Comparison of ENCODE assay signal across 33 cellular contexts in genomic region chr16:87800497-87800896, GRCh38.
"Had no signal": no experiment of that assay in that cellular context is flagged by ENCODE, and none has a peak within 500 bp of the region (broad histone marks: within the 10 kb centered on the region; RNA-seq: fewer than 3 reads in every experiment).

No MANE protein-coding gene starts in this region.

- DNase-seq: activated CD4-positive, alpha-beta T cell treated with anti-CD3 and anti-CD28 coated beads for 48 hours; activated CD4-positive, alpha-beta T cell treated with anti-CD3 and anti-CD28 coated beads, Interleukin-2, amount 50 U/mL, for 48 hours; activated CD8-positive, alpha-beta memory T cell treated with anti-CD3 and anti-CD28 coated beads, Interleukin-2, amount 50 U/mL, for 4 hours; activated effector memory CD4-positive, alpha-beta T cell treated with anti-CD3 and anti-CD28 coated beads, Interleukin-2, amount 50 U/mL, for 16 hours; activated naive CD4-positive, alpha-beta T cell treated with anti-CD3 and anti-CD28 coated beads for 36 hours; activated naive CD8-positive, alpha-beta T cell treated with anti-CD3 and anti-CD28 coated beads for 36 hours; activated T-cell treated with anti-CD3 and anti-CD28 coated beads, Interleukin-2, amount 50 U/mL, for 1 hour; adrenal gland; aorta; body of pancreas; dermis blood vessel endothelial cell; effector CD4-positive, alpha-beta T cell; foreskin keratinocyte; heart right ventricle; left ventricle myocardium inferior; mucosa of descending colon; ovary; stimulated activated CD4-positive, alpha-beta T cell treated with anti-CD3 and anti-CD28 coated beads, Interleukin-12 subunit alpha, Interleukin-12 subunit beta, amount 100 ng/mL, for 4 hours; stimulated activated CD4-positive, alpha-beta T cell treated with anti-CD3 and anti-CD28 coated beads, Interleukin-4, amount 100 ng/mL, for 24 hours; trophoblast cell; uterus; WERI-Rb-1 had no signal

- H3K27me3 ChIP-seq: adrenal gland, body of pancreas, esophagus muscularis mucosa, foreskin keratinocyte, ovary, uterus had no signal

- ATAC-seq: activated CD4-positive, CD25-positive, alpha-beta regulatory T cell treated with anti-CD3 and anti-CD28 coated beads, Interleukin-2, amount 50 U/mL, for 24 hours; body of pancreas; foreskin keratinocyte; heart right ventricle; mucosa of descending colon; sciatic nerve; stimulated activated effector memory CD8-positive, alpha-beta T cell treated with anti-CD3 and anti-CD28 coated beads, Interleukin-12 subunit alpha, Interleukin-12 subunit beta, amount 100 ng/mL, for 72 hours had no signal

- H3K9me3 ChIP-seq: adrenal gland, body of pancreas, left ventricle myocardium inferior, mucosa of descending colon, ovary, thoracic aorta, uterus had no signal

- FAIRE-seq: colon had no signal

- H3K4me1 Mint-ChIP-seq: activated naive CD8-positive, alpha-beta T cell treated with anti-CD3 and anti-CD28 coated beads for 36 hours; stimulated activated effector memory CD8-positive, alpha-beta T cell treated with anti-CD3 and anti-CD28 coated beads, Interleukin-12 subunit alpha, Interleukin-12 subunit beta, amount 100 ng/mL, for 72 hours had no signal

- H3K4me3 Mint-ChIP-seq: activated naive CD4-positive, alpha-beta T cell treated with anti-CD3 and anti-CD28 coated beads for 36 hours; activated naive CD8-positive, alpha-beta T cell treated with anti-CD3 and anti-CD28 coated beads for 36 hours; activated T-helper 1 cell treated with anti-CD3 and anti-CD28 coated beads, Interleukin-12 subunit alpha, Interleukin-12 subunit beta, Interleukin-2, Interleukin-4 antibody, amounts not matched to agents 30 ng/mL and 10 ng/mL and 1 ng/mL, durations not matched to agents 14 hours and 24 hours and 36 hours; nephron; stimulated activated effector memory CD8-positive, alpha-beta T cell treated with anti-CD3 and anti-CD28 coated beads, Interleukin-12 subunit alpha, Interleukin-12 subunit beta, amount 100 ng/mL, for 72 hours; stimulated activated naive CD8-positive, alpha-beta T cell treated with anti-CD3 and anti-CD28 coated beads, Interleukin-15, Interleukin-2, amounts not matched to agents 100 ng/mL and 50 ng/mL, for 24 hours had no signal

- H3K4me1 ChIP-seq: adrenal gland, esophagus muscularis mucosa, heart right ventricle, left ventricle myocardium inferior, uterus had no signal

- H3K9me3 Mint-ChIP-seq: activated naive CD4-positive, alpha-beta T cell treated with anti-CD3 and anti-CD28 coated beads for 36 hours; activated naive CD8-positive, alpha-beta T cell treated with anti-CD3 and anti-CD28 coated beads for 36 hours; activated T-helper 1 cell treated with anti-CD3 and anti-CD28 coated beads, Interleukin-12 subunit alpha, Interleukin-12 subunit beta, Interleukin-2, Interleukin-4 antibody, amounts not matched to agents 30 ng/mL and 10 ng/mL and 1 ng/mL, durations not matched to agents 14 hours and 24 hours and 36 hours; stimulated activated effector memory CD8-positive, alpha-beta T cell treated with anti-CD3 and anti-CD28 coated beads, Interleukin-12 subunit alpha, Interleukin-12 subunit beta, amount 100 ng/mL, for 72 hours; stimulated activated naive CD8-positive, alpha-beta T cell treated with anti-CD3 and anti-CD28 coated beads, Interleukin-15, Interleukin-2, amounts not matched to agents 100 ng/mL and 50 ng/mL, for 24 hours had no signal

- H3K36me3 Mint-ChIP-seq: activated naive CD8-positive, alpha-beta T cell treated with anti-CD3 and anti-CD28 coated beads for 36 hours; stimulated activated effector memory CD8-positive, alpha-beta T cell treated with anti-CD3 and anti-CD28 coated beads, Interleukin-12 subunit alpha, Interleukin-12 subunit beta, amount 100 ng/mL, for 72 hours had no signal

- H3K4me3 ChIP-seq: adrenal gland, body of pancreas, esophagus muscularis mucosa, heart right ventricle, left ventricle myocardium inferior, mucosa of descending colon, ovary, skin epidermis, thoracic aorta, uterus had no signal

- H3K27ac ChIP-seq: adrenal gland, body of pancreas, esophagus muscularis mucosa, foreskin keratinocyte, heart right ventricle, left ventricle myocardium inferior, ovary, skin epidermis, thoracic aorta, uterus, WERI-Rb-1 had no signal

- H3K27ac Mint-ChIP-seq: activated naive CD4-positive, alpha-beta T cell treated with anti-CD3 and anti-CD28 coated beads for 36 hours; activated naive CD8-positive, alpha-beta T cell treated with anti-CD3 and anti-CD28 coated beads for 36 hours; activated T-helper 1 cell treated with anti-CD3 and anti-CD28 coated beads, Interleukin-12 subunit alpha, Interleukin-12 subunit beta, Interleukin-2, Interleukin-4 antibody, amounts not matched to agents 30 ng/mL and 10 ng/mL and 1 ng/mL, durations not matched to agents 14 hours and 24 hours and 36 hours; nephron; progenitor cell of endocrine pancreas; stimulated activated effector memory CD8-positive, alpha-beta T cell treated with anti-CD3 and anti-CD28 coated beads, Interleukin-12 subunit alpha, Interleukin-12 subunit beta, amount 100 ng/mL, for 72 hours; stimulated activated naive CD8-positive, alpha-beta T cell treated with anti-CD3 and anti-CD28 coated beads, Interleukin-15, Interleukin-2, amounts not matched to agents 100 ng/mL and 50 ng/mL, for 24 hours had no signal

- H3K27me3 Mint-ChIP-seq: activated naive CD8-positive, alpha-beta T cell treated with anti-CD3 and anti-CD28 coated beads for 36 hours; stimulated activated naive CD8-positive, alpha-beta T cell treated with anti-CD3 and anti-CD28 coated beads, Interleukin-15, Interleukin-2, amounts not matched to agents 100 ng/mL and 50 ng/mL, for 24 hours had no signal

- H3K36me3 ChIP-seq: adrenal gland, esophagus muscularis mucosa, heart right ventricle, left ventricle myocardium inferior, ovary, thoracic aorta, uterus, WERI-Rb-1 had no signal
